ENCODE assay signal across 11 cellular contexts in genomic region chr3:134846943-134847342, GRCh38. TPM values are rescaled to one million over a fixed set of nuclear protein-coding genes. Genes with fewer than 3 reads are reported as not detected.
DNase-seq lines count a peak whose midpoint lies in the region; ATAC-seq and TF ChIP-seq lines count a peak whose summit lies in the region.
"Had no signal": no experiment of that assay in that cellular context is flagged by ENCODE, and none has a peak within 500 bp of the region (broad histone marks: within the 10 kb centered on the region; RNA-seq: fewer than 3 reads in every experiment).

No MANE protein-coding gene starts in this region.

- 28 to 43% (median 29%) methylated on average over 10 of the region's 10 CpGs for whole genome bisulfite sequencing in heart left ventricle, 4 donors
- 18 to 45% (median 21%) methylated on average over 10 of the region's 10 CpGs for WGBS in adrenal gland, 4 donors

- intact Hi-C loops in heart left ventricle (cut with DNase I), result no loop called here
- intact Hi-C loops in left ventricle myocardium inferior (cut with micrococcal nuclease), result no loop called here
- intact Hi-C loops in adrenal gland (cut with DNase I), result no loop called here
- intact Hi-C loops in posterior vena cava (cut with DNase I), result loop anchor here in 1 of 2 donors (5.0 kb wide), 1 partner anchor 50 kb away; no protein-coding TSS in a partner anchor

- peak in 3 of 4 donors; percentile 70 to 86 (median 78) for ATAC-seq in heart left ventricle
- no peak for ATAC-seq in HG02678 (IDR thresholded peaks at IDR 0.05; ENCODE audit: unreplicated experiment)

- peaks cover 0 to 27% (median 7%) of the 10 kb centered on the region in 12 donors for H3K9me3 ChIP-seq in heart left ventricle
- peaks cover 26% of the 10 kb centered on the region for H3K9me3 ChIP-seq in left ventricle myocardium inferior (replicated peaks)
- no peaks in the 10 kb centered on the region for H3K9me3 ChIP-seq in adrenal gland (replicated peaks in 1 of 3)
- H3K9me3 ChIP-seq: ovary had no signal

- DNase-seq in heart left ventricle (peak in 2 of 5 donors; percentile 27 to 28), left ventricle myocardium inferior (no peak), adrenal gland (peak in 6 of 7 donors; percentile 16 to 56 (median 29)), iPS-NIHi11 (ENCODE audit: low spot score) (peak; percentile 56), HUDEP-2 (lab: John Stamatoyannopoulos, UW; ENCODE audit: unreplicated experiment in 76 of 76) (no peak), posterior vena cava (ENCODE audit: low spot score) (no peak), NOMO-1 treated with DMSO at 0.1 percent for 48 hours (lab: John Stamatoyannopoulos, UW; ENCODE audit: unreplicated experiment) (no peak)

- H3K27me3 ChIP-seq in heart left ventricle, result no peaks in the 10 kb centered on the region
- H3K27me3 ChIP-seq in left ventricle myocardium inferior (ENCODE audit: low read depth), result peaks cover 5% of the 10 kb centered on the region
- H3K27me3 ChIP-seq in adrenal gland, result no peaks in the 10 kb centered on the region
- H3K27me3 ChIP-seq: ovary had no signal

- H3K27ac ChIP-seq in heart left ventricle, result peak overlapping the region in 1 of 12 donors; percentile 2
- H3K27ac ChIP-seq in left ventricle myocardium inferior (replicated peaks), result no peak overlapping the region
- H3K27ac ChIP-seq in adrenal gland, result no peak overlapping the region
- H3K27ac ChIP-seq: C4-2B, ovary had no signal

- H3K4me1 ChIP-seq in heart left ventricle (peaks cover 0 to 21% (median 4%) of the 10 kb centered on the region in 12 donors), left ventricle myocardium inferior (peaks cover 13% of the 10 kb centered on the region), adrenal gland (replicated peaks in 1 of 2) (no peaks in the 10 kb centered on the region)

- no peaks in the 10 kb centered on the region for H3K36me3 ChIP-seq in heart left ventricle
- no peaks in the 10 kb centered on the region for H3K36me3 ChIP-seq in left ventricle myocardium inferior
- no peaks in the 10 kb centered on the region for H3K36me3 ChIP-seq in adrenal gland (replicated peaks in 1 of 2)
- H3K36me3 ChIP-seq: ovary had no signal

- TF ChIP-seq POLR2A in heart left ventricle (IDR thresholded peaks at IDR 0.05) (no peak), adrenal gland (IDR thresholded peaks at IDR 0.05) (no peak)

- TF ChIP-seq CTCF in heart left ventricle (IDR thresholded peaks at IDR 0.05) (no peak), left ventricle myocardium inferior (IDR thresholded peaks at IDR 0.05; ENCODE audit: borderline replicate concordance) (no peak), adrenal gland (IDR thresholded peaks at IDR 0.05) (no peak)

- no peak overlapping the region for H3K4me3 ChIP-seq in heart left ventricle
- no peak overlapping the region for H3K4me3 ChIP-seq in left ventricle myocardium inferior
- H3K4me3 ChIP-seq in adrenal gland, result no peak overlapping the region
- H3K4me3 ChIP-seq: ovary had no signal

RNA-seq across cellular contexts. Expression of gene EPHB1, which starts 51.9 kb away (rescaled TPM):
- total RNA-seq in heart left ventricle (1 to 10 TPM in 6 of 9 donors, under 1 TPM in 3; 0.31 to 2.2 (median 1.1) TPM), left ventricle myocardium inferior (1.3 TPM), adrenal gland (1 to 10 TPM in 5 of 8 donors, under 1 TPM in 3; 0.12 to 3.4 (median 1.1) TPM), posterior vena cava (1 to 10 TPM; 3.7 TPM)
- polyA plus RNA-seq in heart left ventricle (under 1 TPM; 0.42 to 0.49 TPM), adrenal gland (under 1 TPM; 0.10 to 0.56 (median 0.53) TPM)
- total RNA-seq: activated CD8-positive, alpha-beta memory T cell treated with anti-CD3 and anti-CD28 coated beads for 36 hours had no signal

Comparison
In these comparisons a context has a peak if more than half of its experiments do, and no peak if none do; other contexts are left out.
1. DNase-seq: peak in adrenal gland (6 of 7) and iPS-NIHi11 (single experiment); none in left ventricle myocardium inferior (single experiment), HUDEP-2 (0 of 76), posterior vena cava (single experiment) and NOMO-1 treated with DMSO at 0.1 percent for 48 hours (single experiment).